Comparison of ENCODE assay signal across 8 cellular contexts in genomic region chr20:38962044-38962897, GRCh38. TPM values are rescaled to one million over a fixed set of nuclear protein-coding genes. Genes with fewer than 3 reads are reported as not detected.
DNase-seq lines count a peak whose midpoint lies in the region; ATAC-seq and TF ChIP-seq lines count a peak whose summit lies in the region.

Gene DHX35, plus strand, starts transcription at chr20:38962344. Its CDS starts 24 bp downstream, at chr20:38962368.

- intact Hi-C loops in spleen (cut with DNase I; ENCODE audit: low total_unique reads), result no loop called here

- H3K27me3 Mint-ChIP-seq in WTC11 (ENCODE audit: low read depth) (no peaks in the 10 kb centered on the region), immature natural killer cell (ENCODE audit: low read depth in 3 of 3) (peaks cover 0 to 7% (median 3%) of the 10 kb centered on the region in 3 donors)

- 0 to 1% (median 1%) methylated on average over 32 to 70 of the region's 70 CpGs for WGBS in spleen, 5 donors

- H3K4me1 ChIP-seq in spleen, result peaks cover 12 to 36% (median 20%) of the 10 kb centered on the region in 6 donors

- H3K27ac Mint-ChIP-seq in WTC11 (peak within 1 kb of the TSS; percentile 99), immature natural killer cell (peak within 1 kb of the TSS; percentile 88 to 95 (median 94))

- CTCF ChIA-PET in WTC11 (lab: Charles Lee), result interaction anchor here (0.7 to 2.8 kb wide), 13 partner anchors 9 to 313 kb away, joined by 3 to 15 read pairs (median 5); partner anchors contain the start of gene FAM83D

- peak; percentile 99 for DNase-seq in AG08396 (ENCODE audit: low spot score)
- peak; percentile 98 for DNase-seq in NCI-H2227 treated with DMSO at 0.1 percent for 48 hours (lab: John Stamatoyannopoulos, UW)
- DNase-seq in WTC11 (ENCODE audit: low spot score), result peak; percentile 98
- DNase-seq in cardiac fibroblast (ENCODE audit: low read depth in 2 of 2), result peak; percentile 97 to 98
- peak; percentile 98 for DNase-seq in immature natural killer cell
- peak; percentile 100 for DNase-seq in spleen

- H3K4me3 Mint-ChIP-seq in WTC11, result peak within 1 kb of the TSS; percentile 97
- H3K4me3 Mint-ChIP-seq in immature natural killer cell, result peak within 1 kb of the TSS; percentile 92 to 96 (median 95)

- H3K36me3 Mint-ChIP-seq in WTC11 (peaks cover 7% of the 10 kb centered on the region), immature natural killer cell (peaks cover 0 to 3% (median 0%) of the 10 kb centered on the region in 3 donors)

- H3K36me3 ChIP-seq in spleen, result peaks cover 0 to 17% (median 0%) of the 10 kb centered on the region in 6 donors

- H3K4me1 Mint-ChIP-seq in WTC11 (peaks cover 24% of the 10 kb centered on the region), immature natural killer cell (peaks cover 21 to 27% of the 10 kb centered on the region in 2 donors)

- H3K27me3 ChIP-seq in spleen (replicated peaks in 1 of 7), result no peaks in the 10 kb centered on the region

- peak within 1 kb of the TSS; percentile 83 to 92 (median 90) for H3K27ac ChIP-seq in spleen

- H3K9me3 Mint-ChIP-seq in WTC11, result no peaks in the 10 kb centered on the region
- H3K9me3 Mint-ChIP-seq in immature natural killer cell, result no peaks in the 10 kb centered on the region

- TF ChIP-seq CTCF in WTC11 (IDR thresholded peaks at IDR 0.05), result no peak
- TF ChIP-seq CTCF in cardiac fibroblast (IDR thresholded peaks at IDR 0.05; ENCODE audit: low read depth, low read length), result peak; percentile 41
- TF ChIP-seq CTCF in spleen (IDR thresholded peaks at IDR 0.05 in 8 of 11, conservative IDR thresholded peaks at IDR 0.05 in 3 of 11), result peak in 8 of 11 experiments; percentile 5 to 42 (median 28)

- ATAC-seq in GM18907 (IDR thresholded peaks at IDR 0.05; ENCODE audit: unreplicated experiment), result peak; percentile 94
- ATAC-seq in HG03159 (IDR thresholded peaks at IDR 0.05; ENCODE audit: unreplicated experiment), result peak; percentile 96
- peak; percentile 99 for ATAC-seq in WTC11

- H3K4me3 ChIP-seq in cardiac fibroblast (replicated peaks in 1 of 2; ENCODE audit: low read depth in 2 of 2, low read length in 2 of 2) (peak within 1 kb of the TSS; percentile 84 to 93), spleen (peak within 1 kb of the TSS; percentile 86 to 100 (median 96))

- TF ChIP-seq POLR2A in spleen (IDR thresholded peaks at IDR 0.05), result peak in 1 of 3 donors; percentile 66

- POLR2A ChIA-PET in WTC11 (lab: Charles Lee), result interaction anchor here (0.6 to 2.0 kb wide), 7 partner anchors 17 to 236 kb away, joined by 3 to 21 read pairs (median 5); partner anchors contain the start of gene FAM83D

- H3K9me3 ChIP-seq in spleen, result no peaks in the 10 kb centered on the region

TF ChIP-seq in WTC11, 78 proteins besides CTCF, POLR2A, EP300 and RAD21 (continues in another document):
- peak; percentile 98 for TF ChIP-seq MAX (CRISPR knock-in tag; IDR thresholded peaks at IDR 0.05)
- no peak for TF ChIP-seq KAT7 (CRISPR knock-in tag; IDR thresholded peaks at IDR 0.05; ENCODE audit: borderline replicate concordance)
- no peak for TF ChIP-seq ZNF532 (CRISPR knock-in tag; IDR thresholded peaks at IDR 0.05; ENCODE audit: borderline replicate concordance)
- TF ChIP-seq ESRRA (CRISPR knock-in tag; IDR thresholded peaks at IDR 0.05; ENCODE audit: borderline replicate concordance), result peak; percentile 69
- peak; percentile 69 for TF ChIP-seq GABPB1 (CRISPR knock-in tag; IDR thresholded peaks at IDR 0.05)
- no peak for TF ChIP-seq TEAD4 (CRISPR knock-in tag; IDR thresholded peaks at IDR 0.05)
- TF ChIP-seq FOXP1 (CRISPR knock-in tag; IDR thresholded peaks at IDR 0.05; ENCODE audit: borderline replicate concordance), result peak; percentile 34; the same call in 1 of the 2 replicates
- TF ChIP-seq ATF1 (CRISPR knock-in tag; IDR thresholded peaks at IDR 0.05), result peak; percentile 58; the same call in 1 of the 2 replicates
- TF ChIP-seq NFE2L1 (CRISPR knock-in tag; IDR thresholded peaks at IDR 0.05), result no peak
- TF ChIP-seq ZBTB43 (CRISPR knock-in tag; IDR thresholded peaks at IDR 0.05), result 0 out of 2 replicates have a peak, but pooled peaks have one; percentile 43
- TF ChIP-seq ETV6 (CRISPR knock-in tag; IDR thresholded peaks at IDR 0.05), result peak; percentile 89
- TF ChIP-seq ZNF232 (CRISPR knock-in tag; IDR thresholded peaks at IDR 0.05), result no peak
- no peak for TF ChIP-seq AR (CRISPR knock-in tag; IDR thresholded peaks at IDR 0.05)

RNA-seq across cellular contexts. Expression of gene DHX35, which starts in this region (rescaled TPM):
- total RNA-seq in WTC11 (2021) (17.8 to 20.4 TPM (median 18.7 TPM) in 3 replicates), spleen (10 to 100 TPM in 6 of 7 donors, 1 to 10 TPM in 1; 9.0 to 16.4 (median 12.3) TPM)
- polyA plus RNA-seq in immature natural killer cell (1 to 10 TPM; 5.0 to 6.5 (median 6.0) TPM), spleen (1 to 10 TPM; 4.7 to 8.1 (median 5.3) TPM)

Comparison
In these comparisons a context has a peak if more than half of its experiments do, and no peak if none do; other contexts are left out.
1. Peak in every context shown above with its lines: DNase-seq, ATAC-seq, H3K4me3 ChIP-seq and H3K27ac ChIP-seq.